Comparison of ENCODE assay signal across 10 cellular contexts in genomic region chr3:141275032-141275422, GRCh38. TPM values are rescaled to one million over a fixed set of nuclear protein-coding genes. Genes with fewer than 3 reads are reported as not detected.
A peak's percentile ranks its signal among the peaks of the same experiment; 100 is the strongest.
DNase-seq lines count a peak whose midpoint lies in the region; ATAC-seq, FAIRE-seq and TF ChIP-seq lines count a peak whose summit lies in the region.
"Had no signal": no experiment of that assay in that cellular context is flagged by ENCODE, and none has a peak within 500 bp of the region (broad histone marks: within the 10 kb centered on the region; RNA-seq: fewer than 3 reads in every experiment).

No MANE protein-coding gene starts in this region.

- no peak for TF ChIP-seq POLR2A in K562 (conservative IDR thresholded peaks at IDR 0.05)

- POLR2A ChIA-PET in K562 (lab: Yijun Ruan, JAX) = no interaction called here

- no peaks in the 10 kb centered on the region for H3K27me3 Mint-ChIP-seq in activated naive CD4-positive, alpha-beta T cell treated with anti-CD3 and anti-CD28 coated beads, Interleukin-2, amount 10 ng/mL, durations not matched to agents 7 days and 5 days
- no peaks in the 10 kb centered on the region for H3K27me3 Mint-ChIP-seq in stimulated activated memory B cell treated with anti-CD40 and anti-IgM and Interleukin-4, amounts not matched to agents 10 μg/mL and 1 μg/mL and 100 μg/mL, for 72 hours

- CTCF ChIA-PET in activated naive CD4-positive, alpha-beta T cell treated with anti-CD3 and anti-CD28 coated beads, Interleukin-2, amount 10 ng/mL, durations not matched to agents 7 days and 5 days (lab: Charles Lee) = interaction anchor here (0.7 to 2.2 kb wide), 3 partner anchors 16 to 43 kb away, joined by 3 to 13 read pairs (median 3); partner anchors contain the start of gene PXYLP1
- CTCF ChIA-PET in K562 (lab: Yijun Ruan, JAX; ENCODE audit: low intra/inter-chr PET ratio) = no interaction called here

- H3K9me3 ChIP-seq in KOPT-K1 (ENCODE audit: insufficient read depth, low read length, poor library complexity, severe bottlenecking) (no peaks in the 10 kb centered on the region), K562 (replicated peaks; ENCODE audit: control insufficient read depth, insufficient read depth, low read depth, low read length) (no peaks in the 10 kb centered on the region)
- no peaks in the 10 kb centered on the region for H3K9me3 ChIP-seq in effector memory CD4-positive, alpha-beta T cell (ENCODE audit: control insufficient read depth, low read length)

- H3K27me3 ChIP-seq in K562 (ENCODE audit: control insufficient read depth in 2 of 2, insufficient read depth in 2 of 2, low read length in 2 of 2) = peaks cover 20 to 45% of the 10 kb centered on the region in 2 experiments
- no peaks in the 10 kb centered on the region for H3K27me3 ChIP-seq in effector memory CD4-positive, alpha-beta T cell (replicated peaks; ENCODE audit: control insufficient read depth, insufficient read depth, low read length, poor library complexity, severe bottlenecking)

- no peaks in the 10 kb centered on the region for H3K79me2 ChIP-seq in K562 (ENCODE audit: control insufficient read depth, insufficient read depth, low read length)

- no peak for TF ChIP-seq RAD21 in K562 (CRISPR knock-in tag; conservative IDR thresholded peaks at IDR 0.05 in 1 of 2, IDR thresholded peaks at IDR 0.05 in 1 of 2)

- peaks cover 99% of the 10 kb centered on the region for H3K36me3 ChIP-seq in KOPT-K1 (ENCODE audit: insufficient read depth, low read length)
- H3K36me3 ChIP-seq in K562 (ENCODE audit: control insufficient read depth, insufficient read depth, low read length) = no peaks in the 10 kb centered on the region
- no peaks in the 10 kb centered on the region for H3K36me3 ChIP-seq in effector memory CD4-positive, alpha-beta T cell (ENCODE audit: control insufficient read depth, insufficient read depth, low read length)

- BruUV-seq in K562 (replicated peaks; lab: Mats Ljungman, UMichigan) = no TSS peak

- peak overlapping the region; percentile 42 for H3K27ac ChIP-seq in KOPT-K1 (ENCODE audit: low read depth, low read length, poor library complexity, severe bottlenecking)
- no peak overlapping the region for H3K27ac ChIP-seq in K562 (ENCODE audit: extremely low read depth, low read depth, low read length)
- H3K27ac ChIP-seq in effector memory CD4-positive, alpha-beta T cell (ENCODE audit: insufficient read depth, low read length, poor library complexity, severe bottlenecking) = no peak overlapping the region

- H3K4me2 ChIP-seq in K562 (ENCODE audit: insufficient read depth, low read length) = no peak overlapping the region

- peaks cover 0 to 5% of the 10 kb centered on the region in 2 experiments; a peak in 3 of 5 replicates for H3K4me1 ChIP-seq in K562 (replicated peaks in 1 of 2; ENCODE audit: control insufficient read depth in 2 of 2, insufficient read depth in 2 of 2, low read length in 2 of 2)
- H3K4me1 ChIP-seq in effector memory CD4-positive, alpha-beta T cell (ENCODE audit: control insufficient read depth, insufficient read depth, low read length, poor library complexity, severe bottlenecking) = peaks cover 19% of the 10 kb centered on the region

- no peak overlapping the region for H2AFZ ChIP-seq in K562 (ENCODE audit: low read depth, low read length)

- in situ Hi-C loops in K562 (cut with MboI) = no loop called here

- FAIRE-seq in K562 (lab: Jason Lieb, UNC) = no peak

- peaks cover 13% of the 10 kb centered on the region for H3K36me3 Mint-ChIP-seq in activated naive CD4-positive, alpha-beta T cell treated with anti-CD3 and anti-CD28 coated beads, Interleukin-2, amount 10 ng/mL, durations not matched to agents 7 days and 5 days
- peaks cover 6% of the 10 kb centered on the region for H3K36me3 Mint-ChIP-seq in stimulated activated memory B cell treated with anti-CD40 and anti-IgM and Interleukin-4, amounts not matched to agents 10 μg/mL and 1 μg/mL and 100 μg/mL, for 72 hours

- H3K4me1 Mint-ChIP-seq in activated naive CD4-positive, alpha-beta T cell treated with anti-CD3 and anti-CD28 coated beads, Interleukin-2, amount 10 ng/mL, durations not matched to agents 7 days and 5 days = peaks cover 30% of the 10 kb centered on the region
- H3K4me1 Mint-ChIP-seq in stimulated activated memory B cell treated with anti-CD40 and anti-IgM and Interleukin-4, amounts not matched to agents 10 μg/mL and 1 μg/mL and 100 μg/mL, for 72 hours = no peaks in the 10 kb centered on the region

- ATAC-seq in K562 = no peak
- ATAC-seq in stimulated activated memory B cell treated with anti-CD40 and anti-IgM and Interleukin-4, amounts not matched to agents 10 μg/mL and 1 μg/mL and 100 μg/mL, for 72 hours = peak; percentile 21

- intact Hi-C loops in K562 (cut with micrococcal nuclease) = loop anchor here (5.0 kb wide), 1 partner anchor 43 kb away; the partner anchor contains the start of gene PXYLP1

- no peak for TF ChIP-seq CTCF in K562 (IDR thresholded peaks at IDR 0.05 in 2 of 3, conservative IDR thresholded peaks at IDR 0.05 in 1 of 3; ENCODE audit: insufficient read depth in 2 of 3, low read depth in 1 of 3, low read length in 3 of 3)

- no peaks in the 10 kb centered on the region for H4K20me1 ChIP-seq in K562 (replicated peaks; ENCODE audit: control insufficient read depth, insufficient read depth, low read length)

- peak overlapping the region; percentile 1 for H3K4me3 Mint-ChIP-seq in activated naive CD4-positive, alpha-beta T cell treated with anti-CD3 and anti-CD28 coated beads, Interleukin-2, amount 10 ng/mL, durations not matched to agents 7 days and 5 days
- H3K4me3 Mint-ChIP-seq in stimulated activated memory B cell treated with anti-CD40 and anti-IgM and Interleukin-4, amounts not matched to agents 10 μg/mL and 1 μg/mL and 100 μg/mL, for 72 hours = no peak overlapping the region

- no peak for TF ChIP-seq EP300 in K562 (IDR thresholded peaks at IDR 0.05; ENCODE audit: low read length)

- no peak overlapping the region for H3K4me3 ChIP-seq in K562
- H3K4me3 ChIP-seq in effector memory CD4-positive, alpha-beta T cell (ENCODE audit: insufficient read depth, low read depth, low read length, poor library complexity, severe bottlenecking) = no peak overlapping the region

- no peaks in the 10 kb centered on the region for H3K9me1 ChIP-seq in K562 (ENCODE audit: control insufficient read depth, insufficient read depth, low read length)

- WGBS in K562 (ENCODE audit: insufficient coverage, low coverage, missing lambda C conversion rate) = 0% methylated on average over 1 of the region's 1 CpG

- H3K9me3 Mint-ChIP-seq in activated naive CD4-positive, alpha-beta T cell treated with anti-CD3 and anti-CD28 coated beads, Interleukin-2, amount 10 ng/mL, durations not matched to agents 7 days and 5 days = no peaks in the 10 kb centered on the region
- no peaks in the 10 kb centered on the region for H3K9me3 Mint-ChIP-seq in stimulated activated memory B cell treated with anti-CD40 and anti-IgM and Interleukin-4, amounts not matched to agents 10 μg/mL and 1 μg/mL and 100 μg/mL, for 72 hours

- peak overlapping the region in 1 of 2 experiments; percentile 12; a peak in 1 of 4 replicates for H3K9ac ChIP-seq in K562 (ENCODE audit: insufficient read depth in 1 of 2, low read depth in 2 of 2, low read length in 2 of 2)

- no peak overlapping the region for H3K27ac Mint-ChIP-seq in activated naive CD4-positive, alpha-beta T cell treated with anti-CD3 and anti-CD28 coated beads, Interleukin-2, amount 10 ng/mL, durations not matched to agents 7 days and 5 days
- H3K27ac Mint-ChIP-seq in stimulated activated memory B cell treated with anti-CD40 and anti-IgM and Interleukin-4, amounts not matched to agents 10 μg/mL and 1 μg/mL and 100 μg/mL, for 72 hours = no peak overlapping the region

- no peak for DNase-seq in activated naive CD4-positive, alpha-beta T cell treated with anti-CD3 and anti-CD28 coated beads, Interleukin-2, amount 10 ng/mL, durations not matched to agents 7 days and 5 days
- DNase-seq in activated naive CD4-positive, alpha-beta T cell (lab: John Stamatoyannopoulos, UW) = no peak
- DNase-seq in K562 (ENCODE audit: extremely low read depth in 1 of 4, low spot score in 3 of 4) (no peak), UCSD-AML1 (lab: John Stamatoyannopoulos, UW; ENCODE audit: unreplicated experiment) (no peak), DMS 273 treated with DMSO at 0.1 percent for 48 hours (lab: John Stamatoyannopoulos, UW) (no peak)
- DNase-seq in effector memory CD4-positive, alpha-beta T cell = no peak
- DNase-seq: C1 segment of cervical spinal cord, NCI-H1048 had no signal

TF ChIP-seq in K562, 482 proteins besides CTCF, POLR2A, EP300 and RAD21 (continues in another document):
- TF ChIP-seq SMARCE1 (IDR thresholded peaks at IDR 0.05) (peak; percentile 28; the same call in 1 of the 2 replicates), ESRRA (IDR thresholded peaks at IDR 0.05; ENCODE audit: borderline replicate concordance, low read depth) (peak; percentile 48; the same call in 1 of the 2 replicates), ATF3 (IDR thresholded peaks at IDR 0.05) (peak; percentile 49; the same call in 1 of the 2 replicates), ATF3 (CRISPR knock-in tag; conservative IDR thresholded peaks at IDR 0.05) (no peak)

RNA-seq across cellular contexts. Expression of gene PXYLP1, which starts 43.4 kb away (rescaled TPM):
- total RNA-seq in K562 (2011; cell fraction: chromatin; rRNA removed; ENCODE audit: low replicate concordance) = 2.6 and 4.2 TPM in 2 replicates
- total RNA-seq in K562 (2011; cell fraction: nucleolus; rRNA removed) = 1.2 and 2.4 TPM in 2 replicates
- 3.6 and 3.7 TPM in 2 replicates for total RNA-seq in K562 (2011; cell fraction: nucleoplasm; rRNA removed)
- total RNA-seq in K562 (2014; rRNA removed) = 0.98 and 1.1 TPM in 2 replicates
- total RNA-seq in K562 (2014; rRNA removed; fragmentation: Illumina TruSeq; extraction: Trizol) = 1.5 and 1.6 TPM in 2 replicates
- 0.98 and 1.0 TPM in 2 replicates for total RNA-seq in K562 (2015; rRNA removed; fragmentation: Illumina TruSeq; extraction: Trizol)
- total RNA-seq in K562 (2021) = 1.3 and 1.7 TPM in 2 replicates
- 1.6 and 2.7 TPM in 2 replicates for polyA plus RNA-seq in K562 (2011; rRNA removed)
- polyA plus RNA-seq in K562 (2011; cell fraction: cytosol; rRNA removed) = 1.1 and 2.9 TPM in 2 replicates
- polyA plus RNA-seq in K562 (2011; cell fraction: nucleus; rRNA removed) = 2.8 and 5.7 TPM in 2 replicates
- 1.7 and 2.0 TPM in 2 replicates for polyA plus RNA-seq in K562 (2012)
- polyA plus RNA-seq in K562 (2014; fragmentation: Illumina TruSeq; extraction: Trizol) = 1.3 and 1.9 TPM in 2 replicates
- polyA plus RNA-seq in K562 (2014; fragmentation: Nextera tagmentation; extraction: Ambion mirVana) = 1 to 10 TPM in 1 of 2 experiments, under 1 TPM in 1; 0.80 to 1.1 TPM
- 1.5 and 2.9 TPM in 2 replicates for polyA plus RNA-seq in K562 (2014; rRNA removed)
- polyA minus RNA-seq in K562 (2011; rRNA and poly(A)+ RNA removed) = 1.3 and 5.2 TPM in 2 replicates
- polyA minus RNA-seq in K562 (2011; cell fraction: cytosol; rRNA and poly(A)+ RNA removed) = 1.2 and 1.3 TPM in 2 replicates
- 2.0 and 2.3 TPM in 2 replicates for polyA minus RNA-seq in K562 (2011; cell fraction: nucleus; rRNA and poly(A)+ RNA removed)
